ENCODE assay signal across 13 cellular contexts in the genomic region with DNA sequence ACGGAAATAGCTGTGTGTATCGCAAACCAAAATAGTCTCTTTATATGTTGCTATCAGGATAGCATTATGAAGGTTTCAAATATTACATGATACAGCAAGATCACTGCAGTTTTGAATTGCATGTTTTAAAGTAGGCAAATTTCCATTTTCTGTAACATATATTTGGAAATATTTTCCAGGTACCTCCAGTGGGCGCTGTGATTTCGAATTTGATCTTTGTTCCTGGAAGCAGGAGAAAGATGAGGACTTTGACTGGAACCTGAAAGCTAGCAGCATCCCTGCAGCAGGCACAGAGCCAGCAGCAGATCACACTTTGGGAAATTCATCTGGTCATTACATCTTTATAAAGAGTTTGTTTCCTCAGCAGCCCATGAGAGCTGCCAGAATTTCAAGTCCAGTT.
DNase-seq lines count a peak whose midpoint lies in the region; ATAC-seq and TF ChIP-seq lines count a peak whose summit lies in the region.
"Had no signal": no experiment of that assay in that cellular context is flagged by ENCODE, and none has a peak within 500 bp of the region (broad histone marks: within the 10 kb centered on the region; RNA-seq: fewer than 3 reads in every experiment).

No MANE protein-coding gene starts in this region.

- no peaks in the 10 kb centered on the region for H3K27me3 Mint-ChIP-seq in natural killer cell treated with Interleukin-12 subunit alpha and Interleukin-12 subunit beta and Interleukin-15 and Interleukin-18, amount 100 ng/mL, for 72 hours

- H2BK15ac ChIP-seq in neuronal stem cell (ENCODE audit: low read length): no peak overlapping the region

- H3K23ac ChIP-seq in neuronal stem cell (ENCODE audit: low read depth, low read length, poor library complexity): no peak overlapping the region

- no peak overlapping the region for H3K18ac ChIP-seq in neuronal stem cell (ENCODE audit: low read length)

- H2BK12ac ChIP-seq in neuronal stem cell (ENCODE audit: low read length): no peak overlapping the region

- H3K4me3 Mint-ChIP-seq in natural killer cell treated with Interleukin-12 subunit alpha and Interleukin-12 subunit beta and Interleukin-15 and Interleukin-18, amount 100 ng/mL, for 72 hours: no peak overlapping the region

- H3K36me3 ChIP-seq in neuronal stem cell (replicated peaks in 1 of 2; ENCODE audit: control insufficient read depth in 2 of 2, insufficient read depth in 2 of 2, low read length in 2 of 2): no peaks in the 10 kb centered on the region
- H3K36me3 ChIP-seq: HAP-1, thoracic aorta had no signal

- no peak for ATAC-seq in natural killer cell treated with Interleukin-12 subunit alpha and Interleukin-12 subunit beta and Interleukin-15 and Interleukin-18, amount 100 ng/mL, for 72 hours
- no peak for ATAC-seq in HG03565 (IDR thresholded peaks at IDR 0.05; ENCODE audit: unreplicated experiment)
- ATAC-seq: body of pancreas had no signal

- no peak overlapping the region for H3K14ac ChIP-seq in neuronal stem cell (ENCODE audit: low read length)

- no peak overlapping the region for H3K4ac ChIP-seq in neuronal stem cell (ENCODE audit: low read length)

- no peaks in the 10 kb centered on the region for H3K4me1 ChIP-seq in neuronal stem cell (ENCODE audit: control insufficient read depth in 2 of 2, insufficient read depth in 1 of 2, low read depth in 1 of 2, low read length in 2 of 2)
- H3K4me1 ChIP-seq: body of pancreas, HAP-1 had no signal

- no peak overlapping the region for H3K4me3 ChIP-seq in epithelial cell of proximal tubule (ENCODE audit: low read depth, low read length)
- H3K4me3 ChIP-seq in neuronal stem cell (ENCODE audit: low read length in 2 of 2): no peak overlapping the region
- H3K4me3 ChIP-seq: body of pancreas, HAP-1, thoracic aorta had no signal

- H2AK5ac ChIP-seq in neuronal stem cell (ENCODE audit: low read depth, low read length): no peak overlapping the region

- H3K4me1 Mint-ChIP-seq in natural killer cell treated with Interleukin-12 subunit alpha and Interleukin-12 subunit beta and Interleukin-15 and Interleukin-18, amount 100 ng/mL, for 72 hours (ENCODE audit: low read depth in 2 of 2): no peaks in the 10 kb centered on the region

- H3K4me2 ChIP-seq in neuronal stem cell (ENCODE audit: insufficient read depth, low read length, poor library complexity, severe bottlenecking): no peak overlapping the region

- H2BK5ac ChIP-seq in neuronal stem cell (ENCODE audit: low read length): no peak overlapping the region

- no peak overlapping the region for H3K9ac ChIP-seq in neuronal stem cell (ENCODE audit: low read depth, low read length, poor library complexity)

- no peaks in the 10 kb centered on the region for H3K9me3 ChIP-seq in neuronal stem cell (replicated peaks in 1 of 2; ENCODE audit: control insufficient read depth in 2 of 2, insufficient read depth in 1 of 2, low read depth in 1 of 2, low read length in 2 of 2)
- H3K9me3 ChIP-seq: body of pancreas, HAP-1, thoracic aorta had no signal

- no peak overlapping the region for H3K27ac ChIP-seq in neuronal stem cell (replicated peaks; ENCODE audit: low read length)
- H3K27ac ChIP-seq: body of pancreas, thoracic aorta had no signal

- no peaks in the 10 kb centered on the region for H3K79me1 ChIP-seq in neuronal stem cell (ENCODE audit: low read depth, low read length)

- H3K36me3 Mint-ChIP-seq in natural killer cell treated with Interleukin-12 subunit alpha and Interleukin-12 subunit beta and Interleukin-15 and Interleukin-18, amount 100 ng/mL, for 72 hours: no peaks in the 10 kb centered on the region

- in situ Hi-C loops in GM13976 (cut with MboI; ENCODE audit: low sequenced_read_pairs, unreplicated experiment): no loop called here

- DNase-seq in GM13976 (ENCODE audit: low spot score): no peak
- DNase-seq in NCI-H69 (lab: John Stamatoyannopoulos, UW): peak; percentile 0
- no peak for DNase-seq in epithelial cell of proximal tubule (ENCODE audit: low read depth)
- DNase-seq in neuronal stem cell (ENCODE audit: low spot score): peak; percentile 2
- DNase-seq in natural killer cell treated with Interleukin-12 subunit alpha and Interleukin-12 subunit beta and Interleukin-15 and Interleukin-18, amount 100 ng/mL, for 72 hours (ENCODE audit: low spot score): no peak
- DNase-seq in NCI-H345 (lab: John Stamatoyannopoulos, UW): no peak
- DNase-seq: body of pancreas, Calu3, NCI-H187, T-helper 1 cell had no signal

- H2BK120ac ChIP-seq in neuronal stem cell (ENCODE audit: low read depth, low read length): no peak overlapping the region

- no peak overlapping the region for H4K91ac ChIP-seq in neuronal stem cell (ENCODE audit: low read depth, low read length, poor library complexity)

- H3K27me3 ChIP-seq in neuronal stem cell (ENCODE audit: control insufficient read depth in 3 of 3, insufficient read depth in 3 of 3, low read depth in 1 of 3, low read length in 3 of 3): no peaks in the 10 kb centered on the region
- H3K27me3 ChIP-seq: body of pancreas had no signal

- H3K9me3 Mint-ChIP-seq in natural killer cell treated with Interleukin-12 subunit alpha and Interleukin-12 subunit beta and Interleukin-15 and Interleukin-18, amount 100 ng/mL, for 72 hours: no peaks in the 10 kb centered on the region

- no peak overlapping the region for H4K8ac ChIP-seq in neuronal stem cell (ENCODE audit: low read depth, low read length)

- no peak overlapping the region for H2AFZ ChIP-seq in neuronal stem cell (ENCODE audit: low read length)

- H3K27ac Mint-ChIP-seq in natural killer cell treated with Interleukin-12 subunit alpha and Interleukin-12 subunit beta and Interleukin-15 and Interleukin-18, amount 100 ng/mL, for 72 hours: no peak overlapping the region

- no CpG with 5 or more reads among the region's 4 CpGs for WGBS in neuronal stem cell (ENCODE audit: extremely low coverage in 2 of 2, insufficient read length in 2 of 2, insufficient replicate concordance in 1 of 2), 2 donors

- TF ChIP-seq CTCF in GM13976 (IDR thresholded peaks at IDR 0.05; ENCODE audit: borderline replicate concordance, control extremely low read depth, extremely low read depth, insufficient read depth, missing control alignments): peak; percentile 3
- peak; percentile 47 for TF ChIP-seq CTCF in epithelial cell of proximal tubule (conservative IDR thresholded peaks at IDR 0.05; ENCODE audit: low read depth, low read length)

Comparison
In these comparisons a context has a peak if more than half of its experiments do, and no peak if none do; other contexts are left out.
1. DNase-seq: peak in NCI-H69 (single experiment) and neuronal stem cell (single experiment); none in GM13976 (single experiment), epithelial cell of proximal tubule (single experiment), natural killer cell treated with Interleukin-12 subunit alpha and Interleukin-12 subunit beta and Interleukin-15 and Interleukin-18, amount 100 ng/mL, for 72 hours (single experiment) and NCI-H345 (single experiment).